8 cellular contexts compared by ENCODE assay signal in the genomic region with DNA sequence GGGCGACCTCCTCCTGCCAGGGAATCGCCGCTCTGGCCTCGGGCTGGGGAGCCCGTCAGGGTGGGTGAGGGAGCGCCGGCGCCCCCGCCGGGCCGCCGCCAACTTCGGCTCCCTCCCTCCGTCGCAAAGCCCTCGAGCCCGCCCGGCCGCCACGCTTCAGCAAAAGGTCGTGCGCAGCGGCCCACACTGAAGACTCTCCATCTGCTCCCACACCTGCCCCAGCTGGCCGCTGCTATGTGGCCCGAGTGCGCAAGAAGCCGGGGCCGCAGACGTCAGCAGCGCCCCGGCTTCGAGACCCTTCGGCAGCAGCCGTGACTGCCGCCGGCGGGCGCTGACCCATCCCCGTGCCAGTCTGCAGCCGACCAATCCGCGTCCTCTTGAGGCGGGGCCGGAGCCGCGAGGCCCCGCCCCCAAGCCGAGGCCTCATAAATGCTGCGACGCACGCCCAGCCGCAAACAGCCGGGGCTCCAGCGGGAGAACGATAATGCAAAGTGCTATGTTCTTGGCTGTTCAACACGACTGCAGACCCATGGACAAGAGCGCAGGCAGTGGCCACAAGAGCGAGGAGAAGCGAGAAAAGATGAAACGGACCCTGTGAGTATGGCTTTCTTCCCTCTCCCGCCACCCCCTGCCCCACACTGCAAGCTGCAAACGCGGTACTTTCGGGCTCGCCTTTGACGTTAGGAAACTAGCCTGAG. TPM values are rescaled to one million over a fixed set of nuclear protein-coding genes. Genes with fewer than 3 reads are reported as not detected.
DNase-seq lines count a peak whose midpoint lies in the region; ATAC-seq, FAIRE-seq and TF ChIP-seq lines count a peak whose summit lies in the region.

RGS2 (plus strand) TSS at position 452 of the 698 bp plus-strand sequence; CDS start at position 485, 33 bp downstream.

- no peaks in the 10 kb centered on the region for H4K20me1 ChIP-seq in keratinocyte (ENCODE audit: control insufficient read depth, extremely low read depth, insufficient read depth, low read length)

- FAIRE-seq in keratinocyte (lab: Jason Lieb, UNC) = no peak

- H3K4me1 ChIP-seq in keratinocyte (ENCODE audit: control insufficient read depth, extremely low read depth, insufficient read depth, low read length) = peaks cover 27% of the 10 kb centered on the region

- no peaks in the 10 kb centered on the region for H3K9me3 ChIP-seq in keratinocyte (ENCODE audit: control insufficient read depth, low read depth, low read length)

- H3K36me3 ChIP-seq in keratinocyte (ENCODE audit: control insufficient read depth in 2 of 2, extremely low read depth in 1 of 2, insufficient read depth in 2 of 2, low read length in 2 of 2) = peaks cover 3 to 7% of the 10 kb centered on the region in 2 experiments

- ATAC-seq in GM18909 (IDR thresholded peaks at IDR 0.05; ENCODE audit: poor library complexity, unreplicated experiment) (peak; percentile 93), HG03159 (IDR thresholded peaks at IDR 0.05; ENCODE audit: unreplicated experiment) (peak; percentile 88)

- DNase-seq in AG08396 (ENCODE audit: low spot score) (peak; percentile 96), NCI-H2227 (lab: John Stamatoyannopoulos, UW; ENCODE audit: unreplicated experiment) (peak; percentile 96), keratinocyte (ENCODE audit: low read depth, low spot score) (no peak)
- DNase-seq in activated CD4-positive, CD25-positive, alpha-beta regulatory T cell (lab: John Stamatoyannopoulos, UW) = peak; percentile 70 to 77 (median 75)
- peak; percentile 85 for DNase-seq in central memory CD4-positive, alpha-beta T cell
- DNase-seq in stimulated activated CD4-positive, alpha-beta T cell treated with anti-CD3 and anti-CD28 coated beads, Interleukin-12 subunit alpha, Interleukin-12 subunit beta, amount 100 ng/mL, for 48 hours (ENCODE audit: low read depth in 2 of 3, low spot score in 1 of 3) = peak; percentile 71 to 79 (median 73)

- peak within 1 kb of the TSS; percentile 99 for H3K4me2 ChIP-seq in keratinocyte (ENCODE audit: control insufficient read depth, extremely low read depth, insufficient read depth, low read depth, low read length)

- TF ChIP-seq CTCF in keratinocyte (optimal IDR thresholded peaks at IDR 0.05 in 1 of 3, IDR thresholded peaks at IDR 0.05 in 1 of 3, conservative IDR thresholded peaks at IDR 0.05 in 1 of 3; ENCODE audit: extremely low read depth in 1 of 3, insufficient read depth in 2 of 3, low read length in 3 of 3) = peak in 1 of 3 experiments; percentile 48

- dilution Hi-C loops in keratinocyte (cut with MboI; ENCODE audit: extremely low pct_ligation_motif_present, low sequenced_read_pairs) = loop anchor here (25.0 kb wide), 1 partner anchor 204 kb away; no protein-coding TSS in a partner anchor

- no peaks in the 10 kb centered on the region for H3K27me3 ChIP-seq in keratinocyte (ENCODE audit: control insufficient read depth, extremely low read depth, insufficient read depth, low read length)

- peak within 1 kb of the TSS; percentile 86 for H3K27ac ChIP-seq in keratinocyte (ENCODE audit: control insufficient read depth, insufficient read depth, low read length)

- peak within 1 kb of the TSS; percentile 97 for H2AFZ ChIP-seq in keratinocyte (ENCODE audit: control insufficient read depth, low read length)

- peaks cover 6% of the 10 kb centered on the region for H3K79me2 ChIP-seq in keratinocyte (ENCODE audit: control insufficient read depth, insufficient read depth, low read length)

- peak within 1 kb of the TSS; percentile 95 for H3K9ac ChIP-seq in keratinocyte (ENCODE audit: control insufficient read depth, extremely low read depth, insufficient read depth, low read length)

- H3K4me3 ChIP-seq in keratinocyte (ENCODE audit: control insufficient read depth in 2 of 3, extremely low read depth in 1 of 3, insufficient read depth in 2 of 3, low read depth in 1 of 3, low read length in 3 of 3) = peak within 1 kb of the TSS; percentile 91 to 98 (median 92)

- H3K9me1 ChIP-seq in keratinocyte (ENCODE audit: control insufficient read depth, extremely low read depth, insufficient read depth, low read length) = peaks cover 2% of the 10 kb centered on the region

RNA-seq across cellular contexts. Expression of gene RGS2, which starts in this region (rescaled TPM):
- polyA plus RNA-seq in keratinocyte = 10.9 to 146 TPM (median 128 TPM) in 3 replicates
- 131 TPM for polyA plus RNA-seq in keratinocyte (2011; ENCODE audit: low read depth)
- 55.4 and 96.6 TPM in 2 replicates for polyA plus RNA-seq in keratinocyte (2011; cell fraction: cytosol; rRNA removed)
- 277 and 402 TPM in 2 replicates for polyA plus RNA-seq in keratinocyte (2011; cell fraction: nucleus; rRNA removed)
- polyA plus RNA-seq in keratinocyte (2012; ENCODE audit: low replicate concordance) = 8.7 and 111 TPM in 2 replicates
- 1.4 to 48.5 TPM (median 42.6 TPM) in 3 replicates for polyA minus RNA-seq in keratinocyte
- 17.1 TPM for polyA minus RNA-seq in keratinocyte (2011; cell fraction: cytosol; rRNA and poly(A)+ RNA removed)
- polyA minus RNA-seq in keratinocyte (2011; cell fraction: nucleus; rRNA and poly(A)+ RNA removed) = 84.9 and 147 TPM in 2 replicates
